Comparison of ENCODE assay signal across 18 cellular contexts in the genomic region with DNA sequence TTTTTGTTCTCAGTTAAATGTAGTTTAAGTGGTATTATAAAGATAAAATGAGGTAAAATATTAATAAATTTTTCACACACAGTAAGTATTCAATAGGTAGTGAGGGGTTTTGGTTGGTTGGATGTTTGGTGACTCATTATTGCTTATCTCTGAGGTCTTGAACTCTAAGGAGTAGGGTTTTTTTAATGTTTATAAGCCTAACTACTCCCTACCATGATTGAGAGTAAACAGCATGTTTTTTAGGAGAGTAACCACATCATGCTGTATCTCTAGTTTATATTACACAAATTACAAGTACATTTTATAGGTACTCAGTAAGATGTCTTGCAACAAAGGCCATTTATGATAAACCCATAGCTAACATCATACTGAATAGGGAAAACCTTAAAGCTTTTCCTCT.
"Had no signal": no experiment of that assay in that cellular context is flagged by ENCODE, and none has a peak within 500 bp of the region (broad histone marks: within the 10 kb centered on the region; RNA-seq: fewer than 3 reads in every experiment).

No MANE protein-coding gene starts in this region.

- H3K4me3 Mint-ChIP-seq: T-cell had no signal

- H3K9ac ChIP-seq: SK-N-SH had no signal

- H3K4me1 Mint-ChIP-seq: T-cell had no signal

- FAIRE-seq: HTR-8/SVneo had no signal

- H3K27ac Mint-ChIP-seq: T-cell had no signal

- ATAC-seq: T-cell had no signal

- H3K36me3 Mint-ChIP-seq: T-cell had no signal

- H3K27me3 Mint-ChIP-seq: T-cell had no signal

- H3K4me2 ChIP-seq: SK-N-SH had no signal

- DNase-seq: Karpas-422, KG1, MM.1S, NCI-H1092 treated with DMSO at 0.1 percent for 48 hours, NCI-H1436, NCI-H187 treated with DMSO at 0.1 percent for 48 hours, NCI-H2029 treated with DMSO at 0.1 percent for 48 hours, NCI-H2171 treated with DMSO at 0.1 percent for 48 hours, NCI-H510A, NCI-H524 treated with DMSO at 0.1 percent for 48 hours, NCI-H69, NCI-H774, SHP77, SK-N-SH, SW 1271, T-cell had no signal

- H3K27ac ChIP-seq: RWPE1 had no signal
